Comparison of ENCODE assay signal across 22 cellular contexts in the genomic region with DNA sequence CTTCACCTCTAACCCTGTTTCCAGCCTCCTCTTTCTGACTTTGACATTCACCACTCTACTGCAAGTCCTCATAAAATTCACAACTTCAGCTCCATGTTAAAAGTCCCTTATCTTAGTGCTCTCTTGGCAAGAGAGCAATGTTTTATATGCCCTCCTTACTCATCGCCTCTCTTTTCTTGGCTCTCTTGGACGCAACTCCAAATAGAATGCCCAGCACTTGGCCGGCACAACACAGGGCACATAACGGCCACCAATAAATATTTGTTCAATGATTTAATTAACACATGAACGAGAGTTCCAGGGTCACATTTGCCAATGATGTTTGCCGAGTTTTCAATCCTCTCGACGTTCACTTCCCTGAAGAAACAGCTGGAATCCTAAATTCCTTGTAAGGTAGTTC.
"Had no signal": no experiment of that assay in that cellular context is flagged by ENCODE, and none has a peak within 500 bp of the region (broad histone marks: within the 10 kb centered on the region; RNA-seq: fewer than 3 reads in every experiment).

No MANE protein-coding gene starts in this region.

- H3K27me3 Mint-ChIP-seq: activated CD4-positive, alpha-beta T cell treated with anti-CD3 and anti-CD28 coated beads, Interleukin-2, amount 10 ng/mL, durations not matched to agents 24 days and 14 days; dendritic cell treated with granulocyte-macrophage colony-stimulating factor and Interleukin-4, amounts not matched to agents 40 ng/mL and 50 ng/mL, for 4 days; stimulated activated naive CD8-positive, alpha-beta T cell treated with anti-CD3 and anti-CD28 coated beads, Interleukin-15, Interleukin-2, amounts not matched to agents 100 ng/mL and 50 ng/mL, for 24 hours had no signal

- H3K4me3 Mint-ChIP-seq: activated CD4-positive, alpha-beta T cell treated with anti-CD3 and anti-CD28 coated beads, Interleukin-2, amount 10 ng/mL, durations not matched to agents 24 days and 14 days; activated CD8-positive, alpha-beta T cell treated with anti-CD3 and anti-CD28 coated beads, Interleukin-2, amount 10 ng/mL, durations not matched to agents 7 days and 5 days; activated naive CD4-positive, alpha-beta T cell treated with anti-CD3 and anti-CD28 coated beads for 36 hours; activated T-cell treated with anti-CD3 and anti-CD28 coated beads, Interleukin-2, amount 50 U/mL, for 4 hours; dendritic cell treated with granulocyte-macrophage colony-stimulating factor and Interleukin-4, amounts not matched to agents 40 ng/mL and 50 ng/mL, for 4 days; mesothelial cell of epicardium; nephron; stimulated activated naive CD8-positive, alpha-beta T cell treated with anti-CD3 and anti-CD28 coated beads, Interleukin-15, Interleukin-2, amounts not matched to agents 100 ng/mL and 50 ng/mL, for 24 hours had no signal

- H3K4me1 ChIP-seq: tibial nerve, uterus had no signal

- H3K4me1 Mint-ChIP-seq: activated CD4-positive, alpha-beta T cell treated with anti-CD3 and anti-CD28 coated beads, Interleukin-2, amount 10 ng/mL, durations not matched to agents 24 days and 14 days had no signal

- H3K36me3 ChIP-seq: esophagus squamous epithelium, tibial nerve, uterus had no signal

- H3K9me3 Mint-ChIP-seq: activated CD4-positive, alpha-beta T cell treated with anti-CD3 and anti-CD28 coated beads, Interleukin-2, amount 10 ng/mL, durations not matched to agents 24 days and 14 days; dendritic cell treated with granulocyte-macrophage colony-stimulating factor and Interleukin-4, amounts not matched to agents 40 ng/mL and 50 ng/mL, for 4 days had no signal

- H3K27ac ChIP-seq: esophagus squamous epithelium, skin epidermis, tibial nerve, uterus had no signal

- H3K9me3 ChIP-seq: esophagus squamous epithelium, tibial nerve, uterus had no signal

- H3K27ac Mint-ChIP-seq: activated CD4-positive, alpha-beta T cell treated with anti-CD3 and anti-CD28 coated beads, Interleukin-2, amount 10 ng/mL, durations not matched to agents 24 days and 14 days; activated CD8-positive, alpha-beta T cell treated with anti-CD3 and anti-CD28 coated beads, Interleukin-2, amount 10 ng/mL, durations not matched to agents 7 days and 5 days; activated naive CD4-positive, alpha-beta T cell treated with anti-CD3 and anti-CD28 coated beads for 36 hours; dendritic cell treated with granulocyte-macrophage colony-stimulating factor and Interleukin-4, amounts not matched to agents 40 ng/mL and 50 ng/mL, for 4 days; mesothelial cell of epicardium; nephron; stimulated activated naive CD8-positive, alpha-beta T cell treated with anti-CD3 and anti-CD28 coated beads, Interleukin-15, Interleukin-2, amounts not matched to agents 100 ng/mL and 50 ng/mL, for 24 hours had no signal

- ATAC-seq: activated CD8-positive, alpha-beta T cell treated with anti-CD3 and anti-CD28 coated beads, Interleukin-2, amount 10 ng/mL, durations not matched to agents 7 days and 5 days; activated T-cell treated with anti-CD3 and anti-CD28 coated beads, Interleukin-2, amount 50 U/mL, for 4 hours; left lobe of liver had no signal

- DNase-seq: activated CD4-positive, alpha-beta T cell treated with anti-CD3 and anti-CD28 coated beads, Interleukin-2, amount 10 ng/mL, durations not matched to agents 24 days and 14 days; activated CD8-positive, alpha-beta T cell treated with anti-CD3 and anti-CD28 coated beads, Interleukin-2, amount 10 ng/mL, durations not matched to agents 7 days and 5 days; activated naive CD4-positive, alpha-beta T cell treated with anti-CD3 and anti-CD28 coated beads for 36 hours; activated T-cell treated with anti-CD3 and anti-CD28 coated beads, Interleukin-2, amount 50 U/mL, for 4 hours; anterior cingulate cortex; effector CD8-positive, alpha-beta T cell; esophagus squamous epithelium; hypothalamus; islet precursor cell; stimulated activated CD4-positive, alpha-beta T cell treated with anti-CD3 and anti-CD28 coated beads, Interleukin-15, amount 100 ng/mL, for 24 hours; stimulated activated CD4-positive, alpha-beta T cell treated with anti-CD3 and anti-CD28 coated beads, Interleukin-2, amount 100 ng/mL, for 48 hours; T-helper 1 cell; T-helper 9 cell; uterus had no signal

- H3K4me3 ChIP-seq: esophagus squamous epithelium, skin epidermis, tibial nerve, uterus had no signal

- H3K27me3 ChIP-seq: esophagus squamous epithelium, foreskin keratinocyte, tibial nerve, uterus had no signal
